Comparison of ENCODE assay signal across 21 cellular contexts in genomic region chr5:100131161-100131560, GRCh38.
DNase-seq lines count a peak whose midpoint lies in the region; ATAC-seq and TF ChIP-seq lines count a peak whose summit lies in the region.
"Had no signal": no experiment of that assay in that cellular context is flagged by ENCODE, and none has a peak within 500 bp of the region (broad histone marks: within the 10 kb centered on the region; RNA-seq: fewer than 3 reads in every experiment).

No MANE protein-coding gene starts in this region.

- H3K27me3 ChIP-seq in vagina, result no peaks in the 10 kb centered on the region
- H3K27me3 ChIP-seq in naive thymus-derived CD4-positive, alpha-beta T cell (ENCODE audit: control insufficient read depth in 2 of 2, insufficient read depth in 2 of 2, low read length in 2 of 2), result no peaks in the 10 kb centered on the region
- H3K27me3 ChIP-seq: BLaER1 treated with 17β-estradiol and CSF1 and Interleukin-3, amounts not matched to agents 10 nM and 100 nM had no signal

- H3K27me3 Mint-ChIP-seq in naive thymus-derived CD4-positive, alpha-beta T cell, result no peaks in the 10 kb centered on the region

- no peaks in the 10 kb centered on the region for H3K9me3 ChIP-seq in vagina
- no peaks in the 10 kb centered on the region for H3K9me3 ChIP-seq in naive thymus-derived CD4-positive, alpha-beta T cell (ENCODE audit: control insufficient read depth in 2 of 3, low read length in 3 of 3)
- H3K9me3 ChIP-seq: BLaER1 treated with 17β-estradiol and CSF1 and Interleukin-3, amounts not matched to agents 10 nM and 100 nM had no signal

- TF ChIP-seq CTCF in epithelial cell of esophagus (IDR thresholded peaks at IDR 0.05; ENCODE audit: insufficient read depth, low read depth, low read length, missing control alignments), result no peak
- TF ChIP-seq CTCF in vagina (IDR thresholded peaks at IDR 0.05), result no peak

- peaks cover 0 to 7% (median 0%) of the 10 kb centered on the region in 11 donors for H3K9me3 Mint-ChIP-seq in naive thymus-derived CD4-positive, alpha-beta T cell
- H3K9me3 Mint-ChIP-seq: GM23338 had no signal

- peak; percentile 11 for DNase-seq in SIG-M5 treated with dmso at 0.1 percent for 504 hours (lab: John Stamatoyannopoulos, UW; ENCODE audit: unreplicated experiment)
- no peak for DNase-seq in SIG-M5 (lab: John Stamatoyannopoulos, UW)
- peak; percentile 6 for DNase-seq in RKO (ENCODE audit: low spot score)
- DNase-seq in epithelial cell of esophagus (ENCODE audit: low read depth), result peak; percentile 33
- no peak for DNase-seq in NCI-H1105 treated with DMSO at 0.1 percent for 48 hours (lab: John Stamatoyannopoulos, UW)
- DNase-seq in vagina (ENCODE audit: extremely low spot score in 2 of 2), result no peak
- no peak for DNase-seq in naive thymus-derived CD4-positive, alpha-beta T cell
- DNase-seq: 8988T, DMS79, GDM1, HFFc6, MM.1S, NCI-H1436, NCI-H2081, NCI-H524 treated with DMSO at 0.1 percent for 48 hours had no signal

- no peak overlapping the region for H3K4me3 Mint-ChIP-seq in naive thymus-derived CD4-positive, alpha-beta T cell
- H3K4me3 Mint-ChIP-seq: GM23338, HFFc6 had no signal

- H3K36me3 ChIP-seq in vagina, result no peaks in the 10 kb centered on the region
- H3K36me3 ChIP-seq in naive thymus-derived CD4-positive, alpha-beta T cell (ENCODE audit: control insufficient read depth in 2 of 3, insufficient read depth in 3 of 3, low read length in 3 of 3), result no peaks in the 10 kb centered on the region
- H3K36me3 ChIP-seq: BLaER1 treated with 17β-estradiol and CSF1 and Interleukin-3, amounts not matched to agents 10 nM and 100 nM had no signal

- ATAC-seq in HG03045 (IDR thresholded peaks at IDR 0.05; ENCODE audit: unreplicated experiment), result no peak
- no peak for ATAC-seq in naive thymus-derived CD4-positive, alpha-beta T cell
- ATAC-seq: GM23338 had no signal

- no peak overlapping the region for H3K27ac ChIP-seq in vagina
- no peak overlapping the region for H3K27ac ChIP-seq in naive thymus-derived CD4-positive, alpha-beta T cell (ENCODE audit: low read depth, low read length)
- H3K27ac ChIP-seq: BLaER1 treated with 17β-estradiol and CSF1 and Interleukin-3, amounts not matched to agents 10 nM and 100 nM; HL-60; KMS-11; RWPE1 had no signal

- no peak for TF ChIP-seq POLR2A in vagina (IDR thresholded peaks at IDR 0.05)

- H3K4me3 ChIP-seq in epithelial cell of esophagus (ENCODE audit: low read length) (no peak overlapping the region), vagina (no peak overlapping the region)
- H3K4me3 ChIP-seq in naive thymus-derived CD4-positive, alpha-beta T cell (ENCODE audit: low read length), result no peak overlapping the region
- H3K4me3 ChIP-seq: BLaER1 treated with 17β-estradiol and CSF1 and Interleukin-3, amounts not matched to agents 10 nM and 100 nM; GM23338 had no signal

- no peaks in the 10 kb centered on the region for H3K4me1 ChIP-seq in vagina
- no peaks in the 10 kb centered on the region for H3K4me1 ChIP-seq in naive thymus-derived CD4-positive, alpha-beta T cell (ENCODE audit: control insufficient read depth in 2 of 2, insufficient read depth in 2 of 2, low read length in 2 of 2)

- H3K27ac Mint-ChIP-seq in naive thymus-derived CD4-positive, alpha-beta T cell, result no peak overlapping the region
- H3K27ac Mint-ChIP-seq: GM23338, HFFc6 had no signal

- POLR2A ChIA-PET in naive thymus-derived CD4-positive, alpha-beta T cell (lab: Charles Lee), result no interaction called here

- no peaks in the 10 kb centered on the region for H3K4me1 Mint-ChIP-seq in naive thymus-derived CD4-positive, alpha-beta T cell
- H3K4me1 Mint-ChIP-seq: GM23338 had no signal

- intact Hi-C loops in vagina (cut with DNase I), result no loop called here
- intact Hi-C loops in naive thymus-derived CD4-positive, alpha-beta T cell (cut with micrococcal nuclease), result no loop called here

- H3K36me3 Mint-ChIP-seq in naive thymus-derived CD4-positive, alpha-beta T cell, result no peaks in the 10 kb centered on the region

- CTCF ChIA-PET in naive thymus-derived CD4-positive, alpha-beta T cell (lab: Charles Lee), result no interaction called here

Comparison
In these comparisons a context has a peak if more than half of its experiments do, and no peak if none do; other contexts are left out.
1. DNase-seq: peak in SIG-M5 treated with dmso at 0.1 percent for 504 hours (single experiment), RKO (single experiment) and epithelial cell of esophagus (single experiment); none in SIG-M5 (single experiment), NCI-H1105 treated with DMSO at 0.1 percent for 48 hours (single experiment), vagina (0 of 2) and naive thymus-derived CD4-positive, alpha-beta T cell (0 of 9).